ENCODE assay signal across 11 cellular contexts in genomic region chr15:92909131-92909781, GRCh38. TPM values are rescaled to one million over a fixed set of nuclear protein-coding genes. Genes with fewer than 3 reads are reported as not detected.
DNase-seq lines count a peak whose midpoint lies in the region; ATAC-seq, FAIRE-seq and TF ChIP-seq lines count a peak whose summit lies in the region.
"Had no signal": no experiment of that assay in that cellular context is flagged by ENCODE, and none has a peak within 500 bp of the region (broad histone marks: within the 10 kb centered on the region; RNA-seq: fewer than 3 reads in every experiment).

No MANE protein-coding gene starts in this region.

- peak overlapping the region; percentile 55 for H3K4me3 Mint-ChIP-seq in activated naive CD4-positive, alpha-beta T cell treated with anti-CD3 and anti-CD28 coated beads, Interleukin-2, amount 10 ng/mL, durations not matched to agents 7 days and 5 days

- intact Hi-C loops in body of pancreas (cut with DNase I), result no loop called here
- intact Hi-C loops in upper lobe of right lung (cut with DNase I), result no loop called here

- H3K27me3 Mint-ChIP-seq in activated naive CD4-positive, alpha-beta T cell treated with anti-CD3 and anti-CD28 coated beads, Interleukin-2, amount 10 ng/mL, durations not matched to agents 7 days and 5 days, result no peaks in the 10 kb centered on the region

- WGBS in body of pancreas, 2 donors, result 60 to 78% methylated on average over 7 of the region's 7 CpGs
- WGBS in lung, 2 donors, result 49 to 62% methylated on average over 7 of the region's 7 CpGs

- H3K4me3 ChIP-seq in body of pancreas (no peak overlapping the region), lung (no peak overlapping the region), upper lobe of right lung (no peak overlapping the region)
- H3K4me3 ChIP-seq: HAP-1, pancreas had no signal

- H3K27ac Mint-ChIP-seq in activated naive CD4-positive, alpha-beta T cell treated with anti-CD3 and anti-CD28 coated beads, Interleukin-2, amount 10 ng/mL, durations not matched to agents 7 days and 5 days, result peak overlapping the region; percentile 100

- CTCF ChIA-PET in activated naive CD4-positive, alpha-beta T cell treated with anti-CD3 and anti-CD28 coated beads, Interleukin-2, amount 10 ng/mL, durations not matched to agents 7 days and 5 days (lab: Charles Lee), result interaction anchor here (1.2 to 3.3 kb wide), 4 partner anchors 9 to 112 kb away, joined by 5 to 24 read pairs (median 15); no protein-coding TSS in a partner anchor

- H3K27ac ChIP-seq in body of pancreas, result peak overlapping the region in 3 of 4 donors; percentile 96 to 99 (median 98)
- peak overlapping the region; percentile 80 to 93 for H3K27ac ChIP-seq in lung (ENCODE audit: low read depth in 1 of 2, low read length in 1 of 2)
- peak overlapping the region; percentile 99 for H3K27ac ChIP-seq in upper lobe of right lung

- H3K9me3 Mint-ChIP-seq in activated naive CD4-positive, alpha-beta T cell treated with anti-CD3 and anti-CD28 coated beads, Interleukin-2, amount 10 ng/mL, durations not matched to agents 7 days and 5 days, result peaks cover 1% of the 10 kb centered on the region

- H3K36me3 ChIP-seq in body of pancreas (replicated peaks in 1 of 2; ENCODE audit: insufficient read depth in 1 of 2, low read depth in 2 of 2) (no peaks in the 10 kb centered on the region), lung (ENCODE audit: control insufficient read depth in 2 of 2, insufficient read depth in 2 of 2, low read length in 2 of 2) (no peaks in the 10 kb centered on the region), upper lobe of right lung (peaks cover 6% of the 10 kb centered on the region)
- H3K36me3 ChIP-seq: pancreas had no signal

- H3K9me3 ChIP-seq in body of pancreas (no peaks in the 10 kb centered on the region), lung (ENCODE audit: control insufficient read depth in 2 of 2, insufficient read depth in 1 of 2, low read length in 1 of 2) (no peaks in the 10 kb centered on the region), upper lobe of right lung (no peaks in the 10 kb centered on the region)
- H3K9me3 ChIP-seq: HAP-1, pancreas had no signal

- H3K27me3 ChIP-seq in body of pancreas (no peaks in the 10 kb centered on the region), lung (ENCODE audit: control insufficient read depth, insufficient read depth) (no peaks in the 10 kb centered on the region), upper lobe of right lung (no peaks in the 10 kb centered on the region)
- H3K27me3 ChIP-seq: pancreas had no signal

- H3K36me3 Mint-ChIP-seq in activated naive CD4-positive, alpha-beta T cell treated with anti-CD3 and anti-CD28 coated beads, Interleukin-2, amount 10 ng/mL, durations not matched to agents 7 days and 5 days, result peaks cover 75% of the 10 kb centered on the region

- no peak for FAIRE-seq in urothelium cell line (lab: Jason Lieb, UNC)
- FAIRE-seq: pancreas had no signal

- ATAC-seq in body of pancreas, result no peak
- no peak for ATAC-seq in lung (ENCODE audit: insufficient read depth, low FRiP score)
- ATAC-seq in upper lobe of right lung, result no peak
- no peak for ATAC-seq in GM19328 (IDR thresholded peaks at IDR 0.05; ENCODE audit: unreplicated experiment)
- no peak for ATAC-seq in GM21528 (IDR thresholded peaks at IDR 0.05; ENCODE audit: low FRiP score, unreplicated experiment)
- ATAC-seq: pancreas had no signal

- peaks cover 92% of the 10 kb centered on the region for H3K4me1 ChIP-seq in body of pancreas
- peaks cover 22 to 59% of the 10 kb centered on the region in 2 donors for H3K4me1 ChIP-seq in lung (ENCODE audit: control insufficient read depth in 2 of 2, insufficient read depth in 2 of 2, low read length in 2 of 2)
- peaks cover 92% of the 10 kb centered on the region for H3K4me1 ChIP-seq in upper lobe of right lung

- no peak for TF ChIP-seq POLR2A in body of pancreas (IDR thresholded peaks at IDR 0.05)

- no peak for DNase-seq in activated naive CD4-positive, alpha-beta T cell treated with anti-CD3 and anti-CD28 coated beads, Interleukin-2, amount 10 ng/mL, durations not matched to agents 7 days and 5 days
- no peak for DNase-seq in activated naive CD4-positive, alpha-beta T cell treated with anti-CD3 and anti-CD28 coated beads, Interleukin-2, amount 50 U/mL, for 16 hours
- DNase-seq in body of pancreas (no peak), lung (ENCODE audit: low spot score) (no peak), upper lobe of right lung (no peak), urothelium cell line (ENCODE audit: low spot score) (no peak)
- DNase-seq: NCI-H2227 treated with DMSO at 0.1 percent for 48 hours, pancreas had no signal

- TF ChIP-seq CTCF in body of pancreas (IDR thresholded peaks at IDR 0.05) (no peak), lung (IDR thresholded peaks at IDR 0.05; ENCODE audit: control extremely low read depth, extremely low read depth) (no peak), upper lobe of right lung (IDR thresholded peaks at IDR 0.05) (no peak)

- peaks cover 94% of the 10 kb centered on the region for H3K4me1 Mint-ChIP-seq in activated naive CD4-positive, alpha-beta T cell treated with anti-CD3 and anti-CD28 coated beads, Interleukin-2, amount 10 ng/mL, durations not matched to agents 7 days and 5 days

RNA-seq across cellular contexts. Expression of gene CHD2, which starts 9.1 kb away (rescaled TPM):
- total RNA-seq in body of pancreas (10 to 100 TPM; 63.9 to 70.0 TPM), lung (100 to 1,000 TPM; 105 to 547 TPM), upper lobe of right lung (161 TPM)
- polyA plus RNA-seq in lung, result 10 to 100 TPM; 39.4 to 47.7 TPM
